Comparison of ENCODE assay signal across 9 cellular contexts in genomic region chr1:40399984-40400704, GRCh38. TPM values are rescaled to one million over a fixed set of nuclear protein-coding genes. Genes with fewer than 3 reads are reported as not detected.
A peak's percentile ranks its signal among the peaks of the same experiment; 100 is the strongest.
DNase-seq lines count a peak whose midpoint lies in the region; ATAC-seq and TF ChIP-seq lines count a peak whose summit lies in the region.
"Had no signal": no experiment of that assay in that cellular context is flagged by ENCODE, and none has a peak within 500 bp of the region (broad histone marks: within the 10 kb centered on the region; RNA-seq: fewer than 3 reads in every experiment).

No MANE protein-coding gene starts in this region.

- POLR2A ChIA-PET in CD4-positive, alpha-beta T cell (lab: Charles Lee) = interaction anchor here (1.0 to 4.4 kb wide), 5 partner anchors 11 to 26 kb away, joined by 5 to 51 read pairs (median 8); partner anchors contain the start of gene SMAP2

- H3K4me1 Mint-ChIP-seq in CD4-positive, alpha-beta T cell (ENCODE audit: low read depth) = peaks cover 89% of the 10 kb centered on the region

- intact Hi-C loops in CD4-positive, alpha-beta T cell (cut with DNase I, micrococcal nuclease) = no loop called here

- ATAC-seq in CD4-positive, alpha-beta T cell (ENCODE audit: poor library complexity) = no peak
- ATAC-seq in GM19328 (IDR thresholded peaks at IDR 0.05; ENCODE audit: unreplicated experiment) (peak; percentile 48), HG03520 (IDR thresholded peaks at IDR 0.05; ENCODE audit: unreplicated experiment) (peak; percentile 50), HG03571 (IDR thresholded peaks at IDR 0.05; ENCODE audit: unreplicated experiment) (no peak), HG02870 (IDR thresholded peaks at IDR 0.05; ENCODE audit: unreplicated experiment) (no peak)

- TF ChIP-seq CTCF in CD4-positive, alpha-beta T cell (IDR thresholded peaks at IDR 0.05) = no peak

- no peaks in the 10 kb centered on the region for H3K9me3 Mint-ChIP-seq in CD4-positive, alpha-beta T cell

- CTCF ChIA-PET in CD4-positive, alpha-beta T cell (lab: Charles Lee) = interaction anchor here (1.2 to 1.6 kb wide), 4 partner anchors 14 to 247 kb away, joined by 4 to 7 read pairs (median 5); no protein-coding TSS in a partner anchor

- no peak overlapping the region for H3K27ac ChIP-seq in CD4-positive, alpha-beta T cell (ENCODE audit: low read depth, low read length)
- H3K27ac ChIP-seq: cardiac muscle cell had no signal

- no peaks in the 10 kb centered on the region for H3K27me3 Mint-ChIP-seq in CD4-positive, alpha-beta T cell

- no peak for TF ChIP-seq POLR2A in erythroblast (IDR thresholded peaks at IDR 0.05; ENCODE audit: low read length)

- H3K27ac Mint-ChIP-seq in CD4-positive, alpha-beta T cell = peak overlapping the region; percentile 78

- peak overlapping the region; percentile 60 for H3K4me3 Mint-ChIP-seq in CD4-positive, alpha-beta T cell

- no peak for DNase-seq in CD4-positive, alpha-beta T cell
- DNase-seq in erythroblast (lab: John Stamatoyannopoulos, UW) = peak; percentile 76 to 86
- DNase-seq in DMS153 (lab: John Stamatoyannopoulos, UW) = no peak
- DNase-seq in NCI-H510A (lab: John Stamatoyannopoulos, UW) = no peak

- H3K9me3 ChIP-seq in CD4-positive, alpha-beta T cell (ENCODE audit: control insufficient read depth, low read length) = no peaks in the 10 kb centered on the region

- no peaks in the 10 kb centered on the region for H3K27me3 ChIP-seq in CD4-positive, alpha-beta T cell (ENCODE audit: control insufficient read depth, insufficient read depth, low read length)
- H3K27me3 ChIP-seq: cardiac muscle cell had no signal

- H3K36me3 Mint-ChIP-seq in CD4-positive, alpha-beta T cell (ENCODE audit: low read depth) = peaks cover 51% of the 10 kb centered on the region

RNA-seq across cellular contexts. Expression of gene SMAP2, which starts 26.6 kb away (rescaled TPM):
- total RNA-seq in CD4-positive, alpha-beta T cell = 100 to 1,000 TPM; 214 to 216 TPM

RNA-seq across cellular contexts. Expression of gene ZFP69B, which starts 50.1 kb away (rescaled TPM):
- 1 to 10 TPM; 1.8 to 2.4 TPM for total RNA-seq in CD4-positive, alpha-beta T cell

Comparison
In these comparisons a context has a peak if more than half of its experiments do, and no peak if none do; other contexts are left out.
1. ATAC-seq: peak in GM19328 (single experiment) and HG03520 (single experiment); none in CD4-positive, alpha-beta T cell (single experiment), HG03571 (single experiment) and HG02870 (single experiment).
2. DNase-seq: peak in erythroblast (2 of 2); none in CD4-positive, alpha-beta T cell (0 of 10), DMS153 (single experiment) and NCI-H510A (single experiment).